ENCODE assay signal across 8 cellular contexts in genomic region chr19:56838930-56839664, GRCh38. TPM values are rescaled to one million over a fixed set of nuclear protein-coding genes. Genes with fewer than 3 reads are reported as not detected.
DNase-seq lines count a peak whose midpoint lies in the region; ATAC-seq, FAIRE-seq and TF ChIP-seq lines count a peak whose summit lies in the region.

No MANE protein-coding gene starts in this region.

- no peaks in the 10 kb centered on the region for H3K27me3 ChIP-seq in GM12878 (replicated peaks in 1 of 2; ENCODE audit: control insufficient read depth in 2 of 2, insufficient read depth in 2 of 2, low read length in 1 of 2)

- intact Hi-C loops in GM12878 (cut with micrococcal nuclease; ENCODE audit: unreplicated experiment) (no loop called here), kidney (cut with DNase I) (no loop called here)

- no peak for TF ChIP-seq RAD21 in GM12878 (IDR thresholded peaks at IDR 0.05; ENCODE audit: insufficient read depth, low read depth, low read length)

- H2AFZ ChIP-seq in GM12878 (ENCODE audit: control insufficient read depth, low read depth, low read length): no peak overlapping the region

- CTCF ChIA-PET in GM12878 (lab: Yijun Ruan, JAX): no interaction called here
- CTCF ChIA-PET in GM10248 (lab: Yijun Ruan, JAX): no interaction called here

- no peak for TF ChIP-seq POLR2A in GM12878 (IDR thresholded peaks at IDR 0.05; ENCODE audit: low read depth, low read length)

- SMC1A ChIA-PET in GM12878 (lab: Charles Lee; ENCODE audit: uncharacterized antibody, unreplicated experiment): no interaction called here

- no peaks in the 10 kb centered on the region for H4K20me1 ChIP-seq in GM12878 (ENCODE audit: control insufficient read depth, insufficient read depth)

- ATAC-seq in GM12878 (no peak), GM21717 (IDR thresholded peaks at IDR 0.05; ENCODE audit: unreplicated experiment) (no peak)

- RAD21 ChIA-PET in GM12878 (lab: Charles Lee; ENCODE audit: unreplicated experiment): no interaction called here

- H3K4me1 ChIP-seq in GM12878 (ENCODE audit: control insufficient read depth, insufficient read depth, low read length): no peaks in the 10 kb centered on the region
- H3K4me1 ChIP-seq in kidney (ENCODE audit: control insufficient read depth in 1 of 2, insufficient read depth in 1 of 2, low read depth in 1 of 2, low read length in 2 of 2): no peaks in the 10 kb centered on the region

- H3K27ac ChIP-seq in GM12878 (ENCODE audit: control insufficient read depth, insufficient read depth): no peak overlapping the region
- peak overlapping the region in 1 of 2 donors; percentile 59 for H3K27ac ChIP-seq in kidney (ENCODE audit: low read depth in 2 of 2, low read length in 2 of 2)

- no TSS peak for BruUV-seq in GM12878 (replicated peaks; lab: Mats Ljungman, UMichigan)

- POLR2A ChIA-PET in GM12878 (lab: Charles Lee): no interaction called here
- POLR2A ChIA-PET in GM10248 (lab: Yijun Ruan, JAX): no interaction called here

- H3K36me3 ChIP-seq in GM12878 (ENCODE audit: control insufficient read depth in 2 of 2, insufficient read depth in 2 of 2, low read length in 1 of 2): no peaks in the 10 kb centered on the region
- H3K36me3 ChIP-seq in kidney (ENCODE audit: control insufficient read depth in 1 of 2, insufficient read depth in 2 of 2, low read length in 2 of 2): no peaks in the 10 kb centered on the region

- TF ChIP-seq CTCF in GM12878 (IDR thresholded peaks at IDR 0.05 in 2 of 3, conservative IDR thresholded peaks at IDR 0.05 in 1 of 3; ENCODE audit: control insufficient read depth in 2 of 3, extremely low read depth in 1 of 3, insufficient read depth in 1 of 3, low read depth in 3 of 3, low read length in 3 of 3) (no peak), kidney (IDR thresholded peaks at IDR 0.05; ENCODE audit: borderline replicate concordance, extremely low read depth, insufficient read depth) (no peak), GM10248 (IDR thresholded peaks at IDR 0.05; ENCODE audit: control extremely low read depth, extremely low read depth, low read depth, missing control alignments) (no peak)

- H3K4me2 ChIP-seq in GM12878 (ENCODE audit: control insufficient read depth, insufficient read depth): no peak overlapping the region

- in situ Hi-C loops in GM12878 (cut with MboI): no loop called here

- no peak overlapping the region for H3K4me3 ChIP-seq in GM12878
- H3K4me3 ChIP-seq in kidney (ENCODE audit: low read length in 2 of 2): peak overlapping the region; percentile 14 to 63

- no peak for TF ChIP-seq EP300 in GM12878 (IDR thresholded peaks at IDR 0.05; ENCODE audit: borderline replicate concordance in 1 of 2, control insufficient read depth in 1 of 2, low read depth in 2 of 2, low read length in 2 of 2)

- no peak overlapping the region for H3K9ac ChIP-seq in GM12878 (ENCODE audit: control insufficient read depth, insufficient read depth, low read length)
- no peak overlapping the region for H3K9ac ChIP-seq in kidney (ENCODE audit: low read length in 2 of 2)

- DNase-seq in KG1 (lab: John Stamatoyannopoulos, UW) (peak; percentile 97), GM12878 (ENCODE audit: low read depth, low spot score) (no peak), kidney (peak; percentile 99), smooth muscle cell of the brain vasculature (ENCODE audit: low read depth, low spot score) (peak; percentile 37), GM10248 (ENCODE audit: extremely low spot score) (no peak), HTR-8/SVneo (ENCODE audit: insufficient read length, low spot score) (no peak), NCI-H446 (lab: John Stamatoyannopoulos, UW) (no peak)

- 53% methylated on average over 33 of the region's 33 CpGs for WGBS in GM12878 (ENCODE audit: insufficient coverage, insufficient replicate concordance, low lambda C conversion rate, missing lambda C conversion rate)

- FAIRE-seq in GM12878 (lab: Jason Lieb, UNC) (no peak), kidney (lab: Jason Lieb, UNC) (peak; percentile 98), HTR-8/SVneo (lab: Jason Lieb, UNC) (no peak)

- H3K9me3 ChIP-seq in GM12878 (replicated peaks; ENCODE audit: control insufficient read depth, insufficient read depth, low read length) (peaks cover 6% of the 10 kb centered on the region; the same call in 1 of the 3 replicates), kidney (ENCODE audit: control insufficient read depth in 1 of 2, low read length in 2 of 2) (no peaks in the 10 kb centered on the region)

- H3K79me2 ChIP-seq in GM12878 (ENCODE audit: control insufficient read depth, insufficient read depth, low read length): no peaks in the 10 kb centered on the region

TF ChIP-seq in GM12878, 131 proteins besides CTCF, POLR2A, EP300 and RAD21:
- TF ChIP-seq YY1 (IDR thresholded peaks at IDR 0.05; ENCODE audit: low read depth, low read length) (0 out of 2 replicates have a peak, but pooled peaks have one; percentile 29), RCOR1 (conservative IDR thresholded peaks at IDR 0.05; ENCODE audit: low read depth, low read length) (no peak)
TF ChIP-seq in GM12878: peak in this region for 1.

RNA-seq across cellular contexts. Expression of gene PEG3, which starts 1.4 kb away (rescaled TPM):
- total RNA-seq in GM12878 (2013; cell fraction: nucleolus; rRNA removed): not detected in 2 replicates
- not detected in 2 replicates for total RNA-seq in GM12878 (2014; rRNA removed)
- not detected in 2 replicates for total RNA-seq in GM12878 (2014; rRNA removed; fragmentation: Illumina TruSeq; extraction: Trizol)
- total RNA-seq in GM12878 (2021): 0.33 and 0.96 TPM in 2 replicates
- not detected for polyA plus RNA-seq in GM12878 (2011; ENCODE audit: low read depth)
- polyA plus RNA-seq in GM12878 (2011; rRNA removed): not detected in 2 replicates
- not detected in 2 replicates for polyA plus RNA-seq in GM12878 (2011; cell fraction: cytosol; rRNA removed)
- polyA plus RNA-seq in GM12878 (2011; cell fraction: nucleus; rRNA removed): not detected in 2 replicates
- polyA plus RNA-seq in GM12878 (2012): 0.03 TPM in 1 of 2 replicates, not detected in the other
- polyA plus RNA-seq in GM12878 (2014; fragmentation: Illumina TruSeq; extraction: Trizol): not detected in 2 replicates
- not detected for polyA plus RNA-seq in GM12878 (2014; fragmentation: Nextera tagmentation; extraction: Ambion mirVana)
- polyA plus RNA-seq in GM12878 (2014; rRNA removed): 0.03 TPM in 1 of 2 replicates, not detected in the other
- not detected for polyA plus RNA-seq in GM12878 (2016; fragmentation: Nextera tagmentation; extraction: Ambion mirVana)
- not detected in 2 replicates for polyA minus RNA-seq in GM12878 (2011; rRNA and poly(A)+ RNA removed)
- not detected in 2 replicates for polyA minus RNA-seq in GM12878 (2011; cell fraction: cytosol; rRNA and poly(A)+ RNA removed)
- polyA minus RNA-seq in GM12878 (2011; cell fraction: nucleus; rRNA and poly(A)+ RNA removed): not detected in 2 replicates
- 8.7 TPM for total RNA-seq in kidney
- 2.0 TPM for polyA plus RNA-seq in kidney (ENCODE audit: insufficient read depth, low read depth, low replicate concordance)

RNA-seq across cellular contexts. Expression of gene ZIM2, which starts 1.4 kb away (rescaled TPM):
- total RNA-seq in GM12878 (2013; cell fraction: nucleolus; rRNA removed): not detected in 2 replicates
- total RNA-seq in GM12878 (2014; rRNA removed) (not detected in 2 replicates), GM12878 (2014; rRNA removed; fragmentation: Illumina TruSeq; extraction: Trizol) (not detected in 2 replicates), GM12878 (2021) (not detected in 2 replicates), kidney (0.47 TPM)
- not detected for polyA plus RNA-seq in GM12878 (2011; ENCODE audit: low read depth)
- polyA plus RNA-seq in GM12878 (2011; rRNA removed) (not detected in 2 replicates), GM12878 (2014; fragmentation: Illumina TruSeq; extraction: Trizol) (not detected in 2 replicates), GM12878 (2014; fragmentation: Nextera tagmentation; extraction: Ambion mirVana) (not detected), GM12878 (2014; rRNA removed) (not detected in 2 replicates), GM12878 (2016; fragmentation: Nextera tagmentation; extraction: Ambion mirVana) (not detected), kidney (ENCODE audit: insufficient read depth, low read depth, low replicate concordance) (not detected)
- polyA plus RNA-seq in GM12878 (2011; cell fraction: cytosol; rRNA removed): not detected in 2 replicates
- polyA plus RNA-seq in GM12878 (2011; cell fraction: nucleus; rRNA removed): not detected in 2 replicates
- polyA plus RNA-seq in GM12878 (2012): not detected in 2 replicates
- not detected in 2 replicates for polyA minus RNA-seq in GM12878 (2011; rRNA and poly(A)+ RNA removed)
- polyA minus RNA-seq in GM12878 (2011; cell fraction: cytosol; rRNA and poly(A)+ RNA removed): not detected in 2 replicates
- polyA minus RNA-seq in GM12878 (2011; cell fraction: nucleus; rRNA and poly(A)+ RNA removed): not detected in 2 replicates

Comparison
In these comparisons a context has a peak if more than half of its experiments do, and no peak if none do; other contexts are left out.
1. DNase-seq: peak in KG1 (single experiment), kidney (single experiment) and smooth muscle cell of the brain vasculature (single experiment); none in GM12878 (single experiment), GM10248 (single experiment), HTR-8/SVneo (single experiment) and NCI-H446 (0 of 2).